In genomic region chr5:78523314-78524193, GRCh38 we compare ENCODE assay signal across 14 cellular contexts.
DNase-seq lines count a peak whose midpoint lies in the region; ATAC-seq, FAIRE-seq and TF ChIP-seq lines count a peak whose summit lies in the region.
"Had no signal": no experiment of that assay in that cellular context is flagged by ENCODE, and none has a peak within 500 bp of the region (broad histone marks: within the 10 kb centered on the region; RNA-seq: fewer than 3 reads in every experiment).

No MANE protein-coding gene starts in this region.

- no peak for DNase-seq in H9
- DNase-seq in brain microvascular endothelial cell = no peak
- DNase-seq in kidney = peak; percentile 41
- DNase-seq in pulmonary artery endothelial cell (ENCODE audit: low read depth, low spot score) = peak; percentile 96
- DNase-seq in hepatic stellate cell (ENCODE audit: low spot score) = no peak
- DNase-seq in G401 (ENCODE audit: low spot score) = no peak
- DNase-seq in WERI-Rb-1 = no peak
- DNase-seq: activated CD8-positive, alpha-beta memory T cell treated with anti-CD3 and anti-CD28 coated beads, Interleukin-2, amount 50 U/mL, for 48 hours; MG63; thyroid gland had no signal

- no peak for ATAC-seq in GM21367 (IDR thresholded peaks at IDR 0.05; ENCODE audit: unreplicated experiment)
- ATAC-seq: activated naive CD4-positive, alpha-beta T cell treated with anti-CD3 and anti-CD28 coated beads, Interleukin-2, amount 50 U/mL, for 72 hours; natural killer cell treated with Interleukin-12 subunit alpha and Interleukin-12 subunit beta and Interleukin-15 and Interleukin-18, amount 100 ng/mL, for 72 hours had no signal

- no peak overlapping the region for H3K23ac ChIP-seq in H9 (ENCODE audit: insufficient read length, low read depth, low read length)

- no CpG with 5 or more reads among the region's 15 CpGs for WGBS in H9 (ENCODE audit: extremely low coverage, insufficient read length, low lambda C conversion rate)

- in situ Hi-C loops in brain microvascular endothelial cell (cut with HindIII; ENCODE audit: low pct_ligation_motif_present, low sequenced_read_pairs) (no loop called here), G401 (cut with HindIII; ENCODE audit: low sequenced_read_pairs) (no loop called here)

- H3K56ac ChIP-seq in H9 (ENCODE audit: insufficient read length, low read depth, low read length) = no peak overlapping the region

- no peak overlapping the region for H3K4me3 Mint-ChIP-seq in H9
- H3K4me3 Mint-ChIP-seq: natural killer cell treated with Interleukin-12 subunit alpha and Interleukin-12 subunit beta and Interleukin-15 and Interleukin-18, amount 100 ng/mL, for 72 hours had no signal

- no peak overlapping the region for H2BK120ac ChIP-seq in H9 (ENCODE audit: low read depth, low read length, poor library complexity, severe bottlenecking)

- H3K4me1 Mint-ChIP-seq in H9 = peaks cover 18 to 22% of the 10 kb centered on the region in 2 experiments

- intact Hi-C loops in kidney (cut with DNase I) = no loop called here

- no peaks in the 10 kb centered on the region; the same call in 1 of the 2 replicates for H3K79me2 ChIP-seq in H9 (ENCODE audit: insufficient read depth, low read length)

- H3K27ac ChIP-seq in H9 (ENCODE audit: insufficient read length, low read depth, low read length) = no peak overlapping the region
- peak overlapping the region; percentile 48 for H3K27ac ChIP-seq in brain microvascular endothelial cell
- H3K27ac ChIP-seq in kidney (ENCODE audit: low read depth in 2 of 2, low read length in 2 of 2) = peak overlapping the region in 1 of 2 donors; percentile 39
- no peak overlapping the region for H3K27ac ChIP-seq in WERI-Rb-1
- H3K27ac ChIP-seq: thyroid gland had no signal

- no peak overlapping the region for H3K18ac ChIP-seq in H9 (ENCODE audit: insufficient read length, low read depth, low read length)

- H3K9me3 Mint-ChIP-seq in H9 = no peaks in the 10 kb centered on the region
- H3K9me3 Mint-ChIP-seq: activated naive CD4-positive, alpha-beta T cell treated with anti-CD3 and anti-CD28 coated beads, Interleukin-2, amount 50 U/mL, for 72 hours; natural killer cell treated with Interleukin-12 subunit alpha and Interleukin-12 subunit beta and Interleukin-15 and Interleukin-18, amount 100 ng/mL, for 72 hours had no signal

- H3K9ac ChIP-seq in H9 (ENCODE audit: extremely low read depth, insufficient read length, low read length) (no peak overlapping the region), kidney (ENCODE audit: low read length in 2 of 2) (no peak overlapping the region)

- H2AFZ ChIP-seq in H9 (ENCODE audit: low read length) = no peak overlapping the region

- H2AK5ac ChIP-seq in H9 (ENCODE audit: insufficient read length, low read length) = no peak overlapping the region

- H3K4me1 ChIP-seq in H9 (ENCODE audit: insufficient read depth, low read length) (peaks cover 4% of the 10 kb centered on the region; the same call in 1 of the 2 replicates), kidney (ENCODE audit: control insufficient read depth in 1 of 2, insufficient read depth in 1 of 2, low read depth in 1 of 2, low read length in 2 of 2) (no peaks in the 10 kb centered on the region)

- peaks cover 0 to 12% (median 0%) of the 10 kb centered on the region in 3 experiments; a peak in 4 of 7 replicates for H3K36me3 Mint-ChIP-seq in H9 (ENCODE audit: insufficient read depth in 1 of 3, low read depth in 3 of 3)
- H3K36me3 Mint-ChIP-seq: activated naive CD4-positive, alpha-beta T cell treated with anti-CD3 and anti-CD28 coated beads, Interleukin-2, amount 50 U/mL, for 72 hours; natural killer cell treated with Interleukin-12 subunit alpha and Interleukin-12 subunit beta and Interleukin-15 and Interleukin-18, amount 100 ng/mL, for 72 hours had no signal

- H3K79me1 ChIP-seq in H9 (ENCODE audit: insufficient read depth, low read depth, low read length, poor library complexity, severe bottlenecking) = no peaks in the 10 kb centered on the region

- H4K8ac ChIP-seq in H9 (replicated peaks; ENCODE audit: insufficient read length, low read depth, low read length) = no peak overlapping the region

- H2BK12ac ChIP-seq in H9 (ENCODE audit: insufficient read length, low read depth, low read length) = no peak overlapping the region

- H3K36me3 ChIP-seq in brain microvascular endothelial cell (replicated peaks) (peaks cover 3% of the 10 kb centered on the region), kidney (ENCODE audit: control insufficient read depth in 1 of 2, insufficient read depth in 2 of 2, low read length in 2 of 2) (no peaks in the 10 kb centered on the region), WERI-Rb-1 (no peaks in the 10 kb centered on the region)
- H3K36me3 ChIP-seq: thyroid gland had no signal

- H3K27me3 ChIP-seq in H9 (ENCODE audit: insufficient read depth, low read length) = no peaks in the 10 kb centered on the region
- H3K27me3 ChIP-seq in brain microvascular endothelial cell (replicated peaks) = no peaks in the 10 kb centered on the region
- H3K27me3 ChIP-seq in WERI-Rb-1 (ENCODE audit: insufficient read depth, low read depth, severe bottlenecking) = no peaks in the 10 kb centered on the region
- H3K27me3 ChIP-seq: MG63, thyroid gland had no signal

- H3K23me2 ChIP-seq in H9 (ENCODE audit: insufficient read length, low read depth, low read length, poor library complexity, severe bottlenecking) = no peaks in the 10 kb centered on the region

- no peak overlapping the region for H3K14ac ChIP-seq in H9 (ENCODE audit: insufficient read depth, low read length)

- no peaks in the 10 kb centered on the region for H4K20me1 ChIP-seq in H9 (ENCODE audit: control insufficient read depth, insufficient read depth, insufficient read length)

- H3K9me3 ChIP-seq in H9 (ENCODE audit: control insufficient read depth, low read depth, low read length) (no peaks in the 10 kb centered on the region), kidney (ENCODE audit: control insufficient read depth in 1 of 2, low read length in 2 of 2) (no peaks in the 10 kb centered on the region), WERI-Rb-1 (ENCODE audit: severe bottlenecking) (no peaks in the 10 kb centered on the region)
- H3K9me3 ChIP-seq: MG63, thyroid gland had no signal

- H3K4me3 ChIP-seq in brain microvascular endothelial cell (ENCODE audit: low read depth, low read length) = no peak overlapping the region
- no peak overlapping the region for H3K4me3 ChIP-seq in kidney (ENCODE audit: low read length in 2 of 2)
- H3K4me3 ChIP-seq in WERI-Rb-1 (ENCODE audit: low read depth, low read length) = no peak overlapping the region
- H3K4me3 ChIP-seq: MG63, thyroid gland had no signal

- TF ChIP-seq CTCF in H9 (conservative IDR thresholded peaks at IDR 0.05) = no peak
- no peak for TF ChIP-seq CTCF in brain microvascular endothelial cell (IDR thresholded peaks at IDR 0.05; ENCODE audit: low read depth, low read length, missing control alignments)
- TF ChIP-seq CTCF in kidney (IDR thresholded peaks at IDR 0.05; ENCODE audit: borderline replicate concordance, extremely low read depth, insufficient read depth) = no peak
- no peak for TF ChIP-seq CTCF in WERI-Rb-1 (IDR thresholded peaks at IDR 0.05; ENCODE audit: low read depth, low read length)

- peak overlapping the region in 2 of 3 experiments; percentile 0 to 50; a peak in 1 of 7 replicates for H3K27ac Mint-ChIP-seq in H9
- H3K27ac Mint-ChIP-seq: activated naive CD4-positive, alpha-beta T cell treated with anti-CD3 and anti-CD28 coated beads, Interleukin-2, amount 50 U/mL, for 72 hours; natural killer cell treated with Interleukin-12 subunit alpha and Interleukin-12 subunit beta and Interleukin-15 and Interleukin-18, amount 100 ng/mL, for 72 hours had no signal

- no peak overlapping the region for H3K4me2 ChIP-seq in H9 (ENCODE audit: insufficient read depth, insufficient read length, low read length)

- no peak overlapping the region for H2BK5ac ChIP-seq in H9 (ENCODE audit: insufficient read length, low read length)

- H3T11ph ChIP-seq in H9 (ENCODE audit: low read length) = no peak overlapping the region

- H3K4ac ChIP-seq in H9 (ENCODE audit: low read depth, low read length) = no peak overlapping the region

- no peak overlapping the region for H4K5ac ChIP-seq in H9 (ENCODE audit: insufficient read length, low read depth, low read length)

- H2BK20ac ChIP-seq in H9 (ENCODE audit: low read depth, low read length, poor library complexity, severe bottlenecking) = no peak overlapping the region

- H3K27me3 Mint-ChIP-seq in H9 (ENCODE audit: low read depth) = no peaks in the 10 kb centered on the region; the same call in 1 of the 2 replicates

- H4K91ac ChIP-seq in H9 (ENCODE audit: insufficient read length, low read depth, low read length) = no peak overlapping the region

- no peak overlapping the region for H2BK15ac ChIP-seq in H9 (ENCODE audit: low read depth, low read length)

- no peak for FAIRE-seq in kidney (lab: Jason Lieb, UNC)
- FAIRE-seq: D721Med had no signal

Comparison
In these comparisons a context has a peak if more than half of its experiments do, and no peak if none do; other contexts are left out.
1. DNase-seq: peak in kidney (single experiment) and pulmonary artery endothelial cell (single experiment); none in H9 (single experiment), brain microvascular endothelial cell (single experiment), hepatic stellate cell (single experiment), G401 (single experiment) and WERI-Rb-1 (single experiment).